ENCODE assay signal across 8 cellular contexts in the genomic region with DNA sequence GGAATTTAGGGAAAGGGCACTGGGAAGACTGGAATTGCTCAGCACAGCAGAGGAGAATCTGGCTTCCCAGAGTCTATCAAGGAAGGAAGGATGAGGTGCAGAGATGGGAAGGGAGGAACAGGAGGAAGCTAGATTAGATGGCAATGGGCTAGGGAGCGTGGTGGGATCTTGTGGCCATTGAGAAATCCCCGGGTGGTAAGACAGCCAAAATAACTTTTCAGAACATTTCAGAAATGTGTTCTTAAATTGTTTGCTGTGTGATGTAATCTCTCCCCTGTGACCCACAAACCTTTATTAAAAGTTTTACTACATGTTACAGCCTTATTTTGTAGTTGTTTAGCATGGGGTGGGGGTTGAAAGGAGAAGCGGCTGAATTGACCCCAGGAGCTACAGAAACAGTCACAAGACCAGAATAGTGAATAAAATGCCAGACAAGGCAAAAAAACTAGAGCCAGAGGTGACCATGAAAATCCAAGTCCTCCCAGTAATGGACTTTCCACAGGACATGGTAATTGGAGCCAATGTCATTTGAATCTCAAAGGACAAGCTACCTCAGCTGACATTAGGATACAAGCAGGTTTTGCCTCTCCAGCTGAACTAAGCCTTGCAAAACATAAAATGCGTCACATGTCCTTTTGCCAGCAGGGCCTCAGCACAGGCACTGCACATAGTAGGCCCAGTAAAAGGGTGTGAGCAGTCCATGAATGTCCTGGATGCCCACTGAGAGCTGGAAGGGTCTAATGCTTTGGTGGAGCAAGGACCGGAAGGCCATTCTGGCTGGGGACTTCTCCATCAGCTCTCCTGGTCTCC. TPM values are rescaled to one million over a fixed set of nuclear protein-coding genes. Genes with fewer than 3 reads are reported as not detected.
DNase-seq lines count a peak whose midpoint lies in the region; ATAC-seq, FAIRE-seq and TF ChIP-seq lines count a peak whose summit lies in the region.

No MANE protein-coding gene starts in this region.

- peak overlapping the region in 1 of 3 experiments; percentile 64; a peak in 2 of 7 replicates for H3K27ac Mint-ChIP-seq in H9
- H3K27ac Mint-ChIP-seq in activated T-helper 17 cell treated with anti-CD3 and anti-CD28 coated beads, Interleukin-2, amount 50 U/mL, for 72 hours: peak overlapping the region; percentile 89

- H3K14ac ChIP-seq in H9 (ENCODE audit: insufficient read depth, low read length): no peak overlapping the region

- no peak overlapping the region for H4K5ac ChIP-seq in H9 (ENCODE audit: insufficient read length, low read depth, low read length)

- DNase-seq in H9: no peak
- DNase-seq in right cardiac atrium: no peak
- DNase-seq in NCI-H774 (lab: John Stamatoyannopoulos, UW): no peak
- DNase-seq in pancreas: no peak

- no peak overlapping the region for H2BK120ac ChIP-seq in H9 (ENCODE audit: low read depth, low read length, poor library complexity, severe bottlenecking)

- no peaks in the 10 kb centered on the region for H3K27me3 ChIP-seq in H9 (ENCODE audit: insufficient read depth, low read length)
- H3K27me3 ChIP-seq in right cardiac atrium (ENCODE audit: control insufficient read depth, insufficient read depth): no peaks in the 10 kb centered on the region
- no peaks in the 10 kb centered on the region for H3K27me3 ChIP-seq in skeletal muscle tissue (ENCODE audit: control insufficient read depth in 3 of 3, insufficient read depth in 3 of 3, low read length in 3 of 3)
- H3K27me3 ChIP-seq in pancreas: no peaks in the 10 kb centered on the region

- no peak overlapping the region for H2BK15ac ChIP-seq in H9 (ENCODE audit: low read depth, low read length)

- H3K4ac ChIP-seq in H9 (ENCODE audit: low read depth, low read length): no peak overlapping the region

- no peak overlapping the region for H2BK20ac ChIP-seq in H9 (ENCODE audit: low read depth, low read length, poor library complexity, severe bottlenecking)

- H3K36me3 Mint-ChIP-seq in H9 (ENCODE audit: insufficient read depth in 1 of 3, low read depth in 3 of 3): peaks cover 3 to 9% (median 5%) of the 10 kb centered on the region in 3 experiments; a peak in 4 of 7 replicates
- peaks cover 39% of the 10 kb centered on the region for H3K36me3 Mint-ChIP-seq in activated T-helper 17 cell treated with anti-CD3 and anti-CD28 coated beads, Interleukin-2, amount 50 U/mL, for 72 hours (ENCODE audit: low read depth)

- H2BK12ac ChIP-seq in H9 (ENCODE audit: insufficient read length, low read depth, low read length): no peak overlapping the region

- H3K9me3 ChIP-seq in H9 (ENCODE audit: control insufficient read depth, low read depth, low read length) (no peaks in the 10 kb centered on the region), right cardiac atrium (ENCODE audit: control insufficient read depth, low read length) (no peaks in the 10 kb centered on the region), skeletal muscle tissue (ENCODE audit: control insufficient read depth in 3 of 3, low read length in 3 of 3) (no peaks in the 10 kb centered on the region), pancreas (no peaks in the 10 kb centered on the region)

- no peak overlapping the region for H3K4me3 ChIP-seq in right cardiac atrium (ENCODE audit: low read length)
- H3K4me3 ChIP-seq in skeletal muscle tissue (ENCODE audit: low read length in 3 of 3): peak overlapping the region in 1 of 3 donors; percentile 49
- H3K4me3 ChIP-seq in pancreas: no peak overlapping the region

- H3K36me3 ChIP-seq in skeletal muscle tissue (ENCODE audit: control insufficient read depth in 3 of 3, insufficient read depth in 3 of 3, low read length in 3 of 3) (peaks cover 0 to 4% (median 0%) of the 10 kb centered on the region in 3 donors), pancreas (no peaks in the 10 kb centered on the region)

- no peak for ATAC-seq in activated T-helper 17 cell treated with anti-CD3 and anti-CD28 coated beads, Interleukin-2, amount 50 U/mL, for 72 hours (replicated peaks)
- ATAC-seq in right cardiac atrium (no peak), GM21390 (IDR thresholded peaks at IDR 0.05; ENCODE audit: unreplicated experiment) (no peak), GM21529 (IDR thresholded peaks at IDR 0.05; ENCODE audit: unreplicated experiment) (no peak), pancreas (no peak)

- H3K18ac ChIP-seq in H9 (ENCODE audit: insufficient read length, low read depth, low read length): no peak overlapping the region

- H3K23me2 ChIP-seq in H9 (ENCODE audit: insufficient read length, low read depth, low read length, poor library complexity, severe bottlenecking): peaks cover 5% of the 10 kb centered on the region

- H3K9ac ChIP-seq in H9 (ENCODE audit: extremely low read depth, insufficient read length, low read length): no peak overlapping the region
- H3K9ac ChIP-seq in skeletal muscle tissue (ENCODE audit: low read depth in 1 of 3, low read length in 3 of 3): peak overlapping the region in 1 of 3 donors; percentile 91

- H3K4me3 Mint-ChIP-seq in H9: peak overlapping the region; percentile 95 to 97; a peak in 2 of 5 replicates
- H3K4me3 Mint-ChIP-seq in activated T-helper 17 cell treated with anti-CD3 and anti-CD28 coated beads, Interleukin-2, amount 50 U/mL, for 72 hours: peak overlapping the region; percentile 89

- H2BK5ac ChIP-seq in H9 (ENCODE audit: insufficient read length, low read length): no peak overlapping the region

- no peak overlapping the region for H4K8ac ChIP-seq in H9 (replicated peaks; ENCODE audit: insufficient read length, low read depth, low read length)

- no peaks in the 10 kb centered on the region for H3K79me1 ChIP-seq in H9 (ENCODE audit: insufficient read depth, low read depth, low read length, poor library complexity, severe bottlenecking)

- H4K91ac ChIP-seq in H9 (ENCODE audit: insufficient read length, low read depth, low read length): no peak overlapping the region

- H3K56ac ChIP-seq in H9 (ENCODE audit: insufficient read length, low read depth, low read length): no peak overlapping the region

- no peak overlapping the region for H3T11ph ChIP-seq in H9 (ENCODE audit: low read length)

- intact Hi-C loops in right cardiac atrium (cut with DNase I) (loop anchor here (1.0 to 10.0 kb wide), 11 partner anchors 71 to 439 kb away; partner anchors contain the start of genes GNAI3 (in 2 of the 4) and CSF1 (in 1 of the 4)), pancreas (cut with DNase I) (loop anchor here in 2 of 3 donors (2.0 to 10.0 kb wide), 4 partner anchors 207 to 439 kb away; partner anchors contain the start of gene GNAI3 (in 1 of the 2))

- H3K27me3 Mint-ChIP-seq in H9 (ENCODE audit: low read depth): peaks cover 3% of the 10 kb centered on the region
- H3K27me3 Mint-ChIP-seq in activated T-helper 17 cell treated with anti-CD3 and anti-CD28 coated beads, Interleukin-2, amount 50 U/mL, for 72 hours: no peaks in the 10 kb centered on the region

- no peak overlapping the region for H2AK5ac ChIP-seq in H9 (ENCODE audit: insufficient read length, low read length)

- peaks cover 14% of the 10 kb centered on the region; the same call in 1 of the 2 replicates for H3K79me2 ChIP-seq in H9 (ENCODE audit: insufficient read depth, low read length)

- no CpG with 5 or more reads among the region's 5 CpGs for WGBS in H9 (ENCODE audit: extremely low coverage, insufficient read length, low lambda C conversion rate)
- 52% methylated on average over 5 of the region's 5 CpGs for WGBS in right cardiac atrium
- WGBS in pancreas, 2 donors: 42 to 55% methylated on average over 5 of the region's 5 CpGs

- H3K4me1 ChIP-seq in H9 (ENCODE audit: insufficient read depth, low read length): peaks cover 5% of the 10 kb centered on the region; the same call in 1 of the 2 replicates
- peaks cover 15% of the 10 kb centered on the region for H3K4me1 ChIP-seq in right cardiac atrium (ENCODE audit: control insufficient read depth, insufficient read depth, low read length)
- H3K4me1 ChIP-seq in skeletal muscle tissue (ENCODE audit: control insufficient read depth in 3 of 3, insufficient read depth in 3 of 3, low read length in 3 of 3): peaks cover 45 to 71% (median 55%) of the 10 kb centered on the region in 3 donors
- H3K4me1 ChIP-seq in pancreas: peaks cover 11 to 31% (median 24%) of the 10 kb centered on the region in 3 donors

- peaks cover 37 to 43% of the 10 kb centered on the region in 2 experiments for H3K4me1 Mint-ChIP-seq in H9
- H3K4me1 Mint-ChIP-seq in activated T-helper 17 cell treated with anti-CD3 and anti-CD28 coated beads, Interleukin-2, amount 50 U/mL, for 72 hours: peaks cover 23% of the 10 kb centered on the region

- H3K27ac ChIP-seq in H9 (ENCODE audit: insufficient read length, low read depth, low read length) (no peak overlapping the region), right cardiac atrium (ENCODE audit: low read length) (peak overlapping the region; percentile 94), skeletal muscle tissue (ENCODE audit: low read depth, low read length) (peak overlapping the region; percentile 97), pancreas (no peak overlapping the region)

- FAIRE-seq in pancreas (lab: Jason Lieb, UNC): no peak

- no peak overlapping the region for H3K23ac ChIP-seq in H9 (ENCODE audit: insufficient read length, low read depth, low read length)

- H3K4me2 ChIP-seq in H9 (ENCODE audit: insufficient read depth, insufficient read length, low read length): no peak overlapping the region

- no peak overlapping the region for H2AFZ ChIP-seq in H9 (ENCODE audit: low read length)

- no peaks in the 10 kb centered on the region for H4K20me1 ChIP-seq in H9 (ENCODE audit: control insufficient read depth, insufficient read depth, insufficient read length)

- H3K9me3 Mint-ChIP-seq in H9: no peaks in the 10 kb centered on the region
- H3K9me3 Mint-ChIP-seq in activated T-helper 17 cell treated with anti-CD3 and anti-CD28 coated beads, Interleukin-2, amount 50 U/mL, for 72 hours: no peaks in the 10 kb centered on the region

- TF ChIP-seq CTCF in H9 (conservative IDR thresholded peaks at IDR 0.05): no peak
- no peak for TF ChIP-seq CTCF in pancreas (IDR thresholded peaks at IDR 0.05)

RNA-seq across cellular contexts. Expression of gene AHCYL1, which starts 1.0 kb away (rescaled TPM):
- total RNA-seq in H9 (2021) (86.0 and 89.0 TPM in 2 replicates), right cardiac atrium (10 to 100 TPM; 37.4 to 49.6 (median 43.8) TPM), skeletal muscle tissue (21.9 TPM), pancreas (10 to 100 TPM; 44.5 to 85.5 (median 50.1) TPM)
- total RNA-seq in activated T-helper 17 cell treated with anti-CD3 and anti-CD28 coated beads, Interleukin-2, amount 50 U/mL, for 72 hours: 10 to 100 TPM; 60.1 to 80.8 TPM
- polyA plus RNA-seq in right cardiac atrium (27.7 TPM), pancreas (10 to 100 TPM; 29.8 to 55.1 TPM)

RNA-seq across cellular contexts. Expression of gene STRIP1, which starts 50.8 kb away (rescaled TPM):
- total RNA-seq in H9 (2021) (38.9 and 43.6 TPM in 2 replicates), right cardiac atrium (10 to 100 TPM; 17.9 to 20.5 (median 18.8) TPM), skeletal muscle tissue (37.1 TPM), pancreas (10 to 100 TPM; 10.7 to 24.9 (median 13.1) TPM)
- 10 to 100 TPM; 21.4 to 31.1 TPM for total RNA-seq in activated T-helper 17 cell treated with anti-CD3 and anti-CD28 coated beads, Interleukin-2, amount 50 U/mL, for 72 hours
- polyA plus RNA-seq in right cardiac atrium (10.8 TPM), pancreas (10 to 100 TPM; 15.9 to 20.4 TPM)

Comparison
In these comparisons a context has a peak if more than half of its experiments do, and no peak if none do; other contexts are left out.
1. H3K27ac ChIP-seq: peak in right cardiac atrium (single experiment) and skeletal muscle tissue (single experiment); none in H9 (single experiment) and pancreas (0 of 4).